Comparison of ENCODE assay signal across 34 cellular contexts in genomic region chr11:32304521-32304920, GRCh38.
"Had no signal": no experiment of that assay in that cellular context is flagged by ENCODE, and none has a peak within 500 bp of the region (broad histone marks: within the 10 kb centered on the region; RNA-seq: fewer than 3 reads in every experiment).

No MANE protein-coding gene starts in this region.

- H3K27me3 Mint-ChIP-seq: activated CD4-positive, alpha-beta T cell treated with anti-CD3 and anti-CD28 coated beads for 36 hours; activated CD4-positive, alpha-beta T cell treated with anti-CD3 and anti-CD28 coated beads, Interleukin-2, amount 10 ng/mL, durations not matched to agents 24 days and 14 days; activated naive CD4-positive, alpha-beta T cell treated with anti-CD3 and anti-CD28 coated beads, Interleukin-2, amount 50 U/mL, for 24 hours; activated naive CD8-positive, alpha-beta T cell treated with anti-CD3 and anti-CD28 coated beads for 36 hours; activated naive CD8-positive, alpha-beta T cell treated with anti-CD3 and anti-CD28 coated beads, Interleukin-2, amount 50 U/mL, for 24 hours had no signal

- H3K36me3 ChIP-seq: adrenal gland, esophagus muscularis mucosa, gastrocnemius medialis had no signal

- H3K4me3 Mint-ChIP-seq: activated CD4-positive, alpha-beta memory T cell treated with anti-CD3 and anti-CD28 coated beads for 36 hours; activated CD4-positive, alpha-beta T cell treated with anti-CD3 and anti-CD28 coated beads for 36 hours; activated CD4-positive, alpha-beta T cell treated with anti-CD3 and anti-CD28 coated beads, Interleukin-2, amount 10 ng/mL, durations not matched to agents 24 days and 14 days; activated CD8-positive, alpha-beta memory T cell treated with anti-CD3 and anti-CD28 coated beads, Interleukin-2, amount 10 ng/mL, durations not matched to agents 7 days and 5 days; activated CD8-positive, alpha-beta T cell treated with anti-CD3 and anti-CD28 coated beads, Interleukin-2, amount 10 ng/mL, durations not matched to agents 7 days and 5 days; activated naive CD4-positive, alpha-beta T cell treated with anti-CD3 and anti-CD28 coated beads for 36 hours; activated naive CD4-positive, alpha-beta T cell treated with anti-CD3 and anti-CD28 coated beads, Interleukin-2, amount 50 U/mL, for 24 hours; activated naive CD8-positive, alpha-beta T cell treated with anti-CD3 and anti-CD28 coated beads for 36 hours; activated naive CD8-positive, alpha-beta T cell treated with anti-CD3 and anti-CD28 coated beads, Interleukin-2, amount 50 U/mL, for 24 hours; activated T-helper 1 cell treated with anti-CD3 and anti-CD28 coated beads, Interleukin-12 subunit alpha, Interleukin-12 subunit beta, Interleukin-2, Interleukin-4 antibody, amounts not matched to agents 30 ng/mL and 10 ng/mL and 1 ng/mL, durations not matched to agents 14 hours and 24 hours and 36 hours; effector memory CD8-positive, alpha-beta T cell; T-helper 17 cell; T-helper 2 cell treated with Interferon-gamma antibody and Interleukin-4, amounts not matched to agents 5 μg/mL and 100 μg/mL, for 36 hours had no signal

- H3K36me3 Mint-ChIP-seq: activated CD4-positive, alpha-beta memory T cell treated with anti-CD3 and anti-CD28 coated beads for 36 hours; activated CD8-positive, alpha-beta memory T cell treated with anti-CD3 and anti-CD28 coated beads, Interleukin-2, amount 10 ng/mL, durations not matched to agents 7 days and 5 days; activated naive CD4-positive, alpha-beta T cell treated with anti-CD3 and anti-CD28 coated beads, Interleukin-2, amount 50 U/mL, for 24 hours; activated naive CD8-positive, alpha-beta T cell treated with anti-CD3 and anti-CD28 coated beads for 36 hours had no signal

- DNase-seq: activated CD4-positive, alpha-beta memory T cell treated with anti-CD3 and anti-CD28 coated beads for 36 hours; activated CD4-positive, alpha-beta T cell treated with anti-CD3 and anti-CD28 coated beads for 36 hours; activated CD4-positive, alpha-beta T cell treated with anti-CD3 and anti-CD28 coated beads, Interleukin-2, amount 10 ng/mL, durations not matched to agents 24 days and 14 days; activated CD4-positive, CD25-positive, alpha-beta regulatory T cell; activated CD4-positive, CD25-positive, alpha-beta regulatory T cell treated with anti-CD3 and anti-CD28 coated beads, Interleukin-2, amount 50 U/mL, for 72 hours; activated CD8-positive, alpha-beta memory T cell treated with anti-CD3 and anti-CD28 coated beads, Interleukin-2, amount 10 ng/mL, durations not matched to agents 7 days and 5 days; activated CD8-positive, alpha-beta memory T cell treated with anti-CD3 and anti-CD28 coated beads, Interleukin-2, amount 50 U/mL, for 4 hours; activated CD8-positive, alpha-beta T cell treated with anti-CD3 and anti-CD28 coated beads, Interleukin-2, amount 10 ng/mL, durations not matched to agents 7 days and 5 days; activated effector memory CD4-positive, alpha-beta T cell treated with anti-CD3 and anti-CD28 coated beads, Interleukin-2, amount 50 U/mL, for 16 hours; activated naive CD4-positive, alpha-beta T cell treated with anti-CD3 and anti-CD28 coated beads for 36 hours; activated naive CD8-positive, alpha-beta T cell treated with anti-CD3 and anti-CD28 coated beads for 36 hours; activated naive CD8-positive, alpha-beta T cell treated with anti-CD3 and anti-CD28 coated beads, Interleukin-2, amount 50 U/mL, for 24 hours; activated T-cell treated with anti-CD3 and anti-CD28 coated beads, Interleukin-2, amount 50 U/mL, for 1 hour; activated T-cell treated with anti-CD3 and anti-CD28 coated beads, Interleukin-2, amount 50 U/mL, for 48 hours; adrenal gland; amygdala; aorta; body of pancreas; caudate nucleus; cortex of kidney; dermis blood vessel endothelial cell; effector CD4-positive, alpha-beta T cell; effector memory CD8-positive, alpha-beta T cell; erythroblast; foreskin keratinocyte; gastrocnemius medialis; head of caudate nucleus; T-helper 17 cell; T1000 had no signal

- H3K27ac ChIP-seq: adrenal gland, body of pancreas, esophagus muscularis mucosa, foreskin keratinocyte, gastrocnemius medialis had no signal

- H3K4me1 ChIP-seq: adrenal gland, body of pancreas, esophagus muscularis mucosa, gastrocnemius medialis had no signal

- H3K9me3 ChIP-seq: adrenal gland, body of pancreas, esophagus muscularis mucosa, gastrocnemius medialis had no signal

- H3K4me3 ChIP-seq: adrenal gland, body of pancreas, esophagus muscularis mucosa, gastrocnemius medialis had no signal

- H3K27me3 ChIP-seq: body of pancreas, esophagus muscularis mucosa, foreskin keratinocyte, gastrocnemius medialis had no signal

- H3K27ac Mint-ChIP-seq: activated CD4-positive, alpha-beta memory T cell treated with anti-CD3 and anti-CD28 coated beads for 36 hours; activated CD4-positive, alpha-beta T cell treated with anti-CD3 and anti-CD28 coated beads for 36 hours; activated CD4-positive, alpha-beta T cell treated with anti-CD3 and anti-CD28 coated beads, Interleukin-2, amount 10 ng/mL, durations not matched to agents 24 days and 14 days; activated CD8-positive, alpha-beta memory T cell treated with anti-CD3 and anti-CD28 coated beads, Interleukin-2, amount 10 ng/mL, durations not matched to agents 7 days and 5 days; activated CD8-positive, alpha-beta T cell treated with anti-CD3 and anti-CD28 coated beads, Interleukin-2, amount 10 ng/mL, durations not matched to agents 7 days and 5 days; activated naive CD4-positive, alpha-beta T cell treated with anti-CD3 and anti-CD28 coated beads for 36 hours; activated naive CD4-positive, alpha-beta T cell treated with anti-CD3 and anti-CD28 coated beads, Interleukin-2, amount 50 U/mL, for 24 hours; activated naive CD8-positive, alpha-beta T cell treated with anti-CD3 and anti-CD28 coated beads for 36 hours; activated naive CD8-positive, alpha-beta T cell treated with anti-CD3 and anti-CD28 coated beads, Interleukin-2, amount 50 U/mL, for 24 hours; activated T-helper 1 cell treated with anti-CD3 and anti-CD28 coated beads, Interleukin-12 subunit alpha, Interleukin-12 subunit beta, Interleukin-2, Interleukin-4 antibody, amounts not matched to agents 30 ng/mL and 10 ng/mL and 1 ng/mL, durations not matched to agents 14 hours and 24 hours and 36 hours; activated T-helper 2 cell treated with anti-CD3 and anti-CD28 coated beads, Interferon-gamma antibody, Interleukin-2, Interleukin-4, amounts not matched to agents 10 μg/mL and 5 μg/mL and 100 μg/mL, durations not matched to agents 14 hours and 24 hours and 36 hours; effector memory CD8-positive, alpha-beta T cell; T-helper 17 cell; T-helper 2 cell treated with Interferon-gamma antibody and Interleukin-4, amounts not matched to agents 5 μg/mL and 100 μg/mL, for 36 hours had no signal

- H3K9me3 Mint-ChIP-seq: activated CD4-positive, alpha-beta memory T cell treated with anti-CD3 and anti-CD28 coated beads for 36 hours; activated CD4-positive, alpha-beta T cell treated with anti-CD3 and anti-CD28 coated beads, Interleukin-2, amount 10 ng/mL, durations not matched to agents 24 days and 14 days; activated naive CD4-positive, alpha-beta T cell treated with anti-CD3 and anti-CD28 coated beads for 36 hours; activated naive CD4-positive, alpha-beta T cell treated with anti-CD3 and anti-CD28 coated beads, Interleukin-2, amount 50 U/mL, for 24 hours; activated naive CD8-positive, alpha-beta T cell treated with anti-CD3 and anti-CD28 coated beads for 36 hours; activated naive CD8-positive, alpha-beta T cell treated with anti-CD3 and anti-CD28 coated beads, Interleukin-2, amount 50 U/mL, for 24 hours; activated T-helper 1 cell treated with anti-CD3 and anti-CD28 coated beads, Interleukin-12 subunit alpha, Interleukin-12 subunit beta, Interleukin-2, Interleukin-4 antibody, amounts not matched to agents 30 ng/mL and 10 ng/mL and 1 ng/mL, durations not matched to agents 14 hours and 24 hours and 36 hours; activated T-helper 2 cell treated with anti-CD3 and anti-CD28 coated beads, Interferon-gamma antibody, Interleukin-2, Interleukin-4, amounts not matched to agents 10 μg/mL and 5 μg/mL and 100 μg/mL, durations not matched to agents 14 hours and 24 hours and 36 hours; effector memory CD8-positive, alpha-beta T cell; T-helper 2 cell treated with Interferon-gamma antibody and Interleukin-4, amounts not matched to agents 5 μg/mL and 100 μg/mL, for 36 hours had no signal

- ATAC-seq: activated CD4-positive, alpha-beta T cell treated with anti-CD3 and anti-CD28 coated beads for 36 hours; activated CD8-positive, alpha-beta memory T cell treated with anti-CD3 and anti-CD28 coated beads, Interleukin-2, amount 10 ng/mL, durations not matched to agents 7 days and 5 days; activated CD8-positive, alpha-beta T cell treated with anti-CD3 and anti-CD28 coated beads, Interleukin-2, amount 10 ng/mL, durations not matched to agents 7 days and 5 days; activated naive CD8-positive, alpha-beta T cell treated with anti-CD3 and anti-CD28 coated beads, Interleukin-2, amount 50 U/mL, for 24 hours; body of pancreas; effector memory CD8-positive, alpha-beta T cell; foreskin keratinocyte; gastrocnemius medialis; T-helper 17 cell had no signal

- H3K4me1 Mint-ChIP-seq: activated CD4-positive, alpha-beta T cell treated with anti-CD3 and anti-CD28 coated beads for 36 hours; activated CD4-positive, alpha-beta T cell treated with anti-CD3 and anti-CD28 coated beads, Interleukin-2, amount 10 ng/mL, durations not matched to agents 24 days and 14 days; activated CD8-positive, alpha-beta memory T cell treated with anti-CD3 and anti-CD28 coated beads, Interleukin-2, amount 10 ng/mL, durations not matched to agents 7 days and 5 days; activated naive CD4-positive, alpha-beta T cell treated with anti-CD3 and anti-CD28 coated beads, Interleukin-2, amount 50 U/mL, for 24 hours; activated naive CD8-positive, alpha-beta T cell treated with anti-CD3 and anti-CD28 coated beads, Interleukin-2, amount 50 U/mL, for 24 hours had no signal
